In the genomic region with DNA sequence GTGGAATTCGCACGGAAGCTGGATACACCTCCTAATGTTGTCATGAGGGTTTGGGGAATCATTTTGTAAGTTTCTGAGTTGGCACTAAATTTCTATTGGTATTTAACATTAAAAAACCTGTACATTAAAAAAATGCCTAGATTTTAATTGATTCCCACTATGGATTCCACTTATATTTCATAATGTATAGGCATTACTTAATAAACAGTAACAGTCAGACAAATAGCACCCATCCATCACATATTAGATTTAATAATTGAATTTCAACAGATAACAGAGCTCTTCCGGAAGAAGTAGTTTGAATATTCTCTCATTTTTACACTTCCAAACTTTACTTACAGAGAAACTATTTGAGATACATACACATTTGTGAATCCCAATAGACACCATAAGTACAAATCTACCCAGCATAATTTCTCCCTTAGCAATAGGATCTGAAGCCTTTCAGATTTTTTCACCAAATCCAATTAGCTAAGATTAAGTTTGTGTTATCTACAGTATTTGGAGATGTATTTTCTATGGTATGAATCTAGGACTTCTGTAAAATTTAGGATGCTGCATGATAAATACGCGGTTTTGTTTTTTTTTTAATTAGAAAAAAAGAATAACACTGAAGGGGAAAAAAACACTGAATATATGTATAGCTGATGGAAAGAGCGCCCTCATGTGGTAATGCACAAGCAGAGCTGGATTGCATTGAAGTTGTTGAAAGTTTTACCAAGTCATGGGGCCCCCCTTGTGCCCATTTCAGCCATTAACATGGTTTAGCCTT, we compare ENCODE assay signal across 7 cellular contexts. TPM values are rescaled to one million over a fixed set of nuclear protein-coding genes. Genes with fewer than 3 reads are reported as not detected.
DNase-seq lines count a peak whose midpoint lies in the region; ATAC-seq and TF ChIP-seq lines count a peak whose summit lies in the region.

No MANE protein-coding gene starts in this region.

- TF ChIP-seq POLR2A in gastroesophageal sphincter (IDR thresholded peaks at IDR 0.05), result no peak

- no peaks in the 10 kb centered on the region for H3K79me2 ChIP-seq in DND-41 (ENCODE audit: insufficient read depth, low read length)

- ATAC-seq in DND-41 (ENCODE audit: insufficient read depth, low read depth) (peak; percentile 73), GM19324 (IDR thresholded peaks at IDR 0.05; ENCODE audit: low FRiP score, unreplicated experiment) (peak; percentile 71), HG03354 (IDR thresholded peaks at IDR 0.05; ENCODE audit: poor library complexity, severe bottlenecking, unreplicated experiment) (peak; percentile 91), gastroesophageal sphincter (no peak)

- DNase-seq in DND-41, result peak; percentile 25
- peak; percentile 72 for DNase-seq in OCI-M1 (lab: John Stamatoyannopoulos, UW)
- DNase-seq in epithelial cell of esophagus (ENCODE audit: low read depth), result peak; percentile 71
- peak; percentile 49 for DNase-seq in renal cortical epithelial cell (ENCODE audit: low read depth)

- no peak overlapping the region for H3K4me2 ChIP-seq in DND-41 (ENCODE audit: insufficient read depth, low read length)

- H3K4me3 ChIP-seq in DND-41 (ENCODE audit: low read depth in 1 of 2, low read length in 2 of 2) (no peak overlapping the region), epithelial cell of esophagus (ENCODE audit: low read length) (no peak overlapping the region), gastroesophageal sphincter (no peak overlapping the region)

- H3K9ac ChIP-seq in DND-41 (ENCODE audit: low read depth, low read length), result no peak overlapping the region

- H3K27me3 ChIP-seq in DND-41 (ENCODE audit: insufficient read depth, low read length, poor library complexity) (no peaks in the 10 kb centered on the region), gastroesophageal sphincter (no peaks in the 10 kb centered on the region)

- H4K20me1 ChIP-seq in DND-41 (ENCODE audit: insufficient read depth, low read length), result no peaks in the 10 kb centered on the region

- no peaks in the 10 kb centered on the region for H3K4me1 ChIP-seq in DND-41 (ENCODE audit: insufficient read depth, low read length)
- H3K4me1 ChIP-seq in gastroesophageal sphincter, result no peaks in the 10 kb centered on the region

- H3K36me3 ChIP-seq in DND-41 (ENCODE audit: insufficient read depth, low read length), result no peaks in the 10 kb centered on the region
- H3K36me3 ChIP-seq in gastroesophageal sphincter, result no peaks in the 10 kb centered on the region

- WGBS in gastroesophageal sphincter (ENCODE audit: low coverage in 1 of 2), 2 donors, result 62 to 63% methylated on average over 6 of the region's 6 CpGs

- H2AFZ ChIP-seq in DND-41 (ENCODE audit: low read depth, low read length), result no peak overlapping the region

- H3K9me3 ChIP-seq in DND-41 (ENCODE audit: insufficient read depth, low read length, severe bottlenecking) (no peaks in the 10 kb centered on the region), gastroesophageal sphincter (no peaks in the 10 kb centered on the region)

- no peak for TF ChIP-seq EP300 in gastroesophageal sphincter (IDR thresholded peaks at IDR 0.05)

- H3K27ac ChIP-seq in DND-41 (ENCODE audit: low read length) (no peak overlapping the region), gastroesophageal sphincter (no peak overlapping the region)

- TF ChIP-seq CTCF in DND-41 (IDR thresholded peaks at IDR 0.05; ENCODE audit: borderline replicate concordance, extremely low read depth, low read length, poor library complexity, severe bottlenecking) (peak; percentile 77), epithelial cell of esophagus (IDR thresholded peaks at IDR 0.05; ENCODE audit: insufficient read depth, low read depth, low read length, missing control alignments) (peak; percentile 82), gastroesophageal sphincter (IDR thresholded peaks at IDR 0.05) (peak in 1 of 4 experiments; percentile 37)

RNA-seq across cellular contexts. Expression of a gene that starts 12.2 kb away (rescaled TPM):
- total RNA-seq in renal cortical epithelial cell (not detected in 2 replicates), gastroesophageal sphincter (1 to 10 TPM in 1 of 4 donors, not detected in 3; 1.1 TPM)

RNA-seq across cellular contexts. Expression of a gene that starts 29.3 kb away (rescaled TPM):
- total RNA-seq in renal cortical epithelial cell, result not detected in 2 replicates
- not detected for total RNA-seq in gastroesophageal sphincter

RNA-seq across cellular contexts. Expression of a gene that starts 42.6 kb away (rescaled TPM):
- total RNA-seq in renal cortical epithelial cell, result not detected in 2 replicates
- 10 to 100 TPM in 1 of 4 donors, not detected in 3; 19.1 TPM for total RNA-seq in gastroesophageal sphincter

RNA-seq across cellular contexts. Expression of a gene that starts 59.0 kb away (rescaled TPM):
- not detected in 2 replicates for total RNA-seq in renal cortical epithelial cell
- total RNA-seq in gastroesophageal sphincter, result not detected
